ENCODE assay signal across 8 cellular contexts in the genomic region with DNA sequence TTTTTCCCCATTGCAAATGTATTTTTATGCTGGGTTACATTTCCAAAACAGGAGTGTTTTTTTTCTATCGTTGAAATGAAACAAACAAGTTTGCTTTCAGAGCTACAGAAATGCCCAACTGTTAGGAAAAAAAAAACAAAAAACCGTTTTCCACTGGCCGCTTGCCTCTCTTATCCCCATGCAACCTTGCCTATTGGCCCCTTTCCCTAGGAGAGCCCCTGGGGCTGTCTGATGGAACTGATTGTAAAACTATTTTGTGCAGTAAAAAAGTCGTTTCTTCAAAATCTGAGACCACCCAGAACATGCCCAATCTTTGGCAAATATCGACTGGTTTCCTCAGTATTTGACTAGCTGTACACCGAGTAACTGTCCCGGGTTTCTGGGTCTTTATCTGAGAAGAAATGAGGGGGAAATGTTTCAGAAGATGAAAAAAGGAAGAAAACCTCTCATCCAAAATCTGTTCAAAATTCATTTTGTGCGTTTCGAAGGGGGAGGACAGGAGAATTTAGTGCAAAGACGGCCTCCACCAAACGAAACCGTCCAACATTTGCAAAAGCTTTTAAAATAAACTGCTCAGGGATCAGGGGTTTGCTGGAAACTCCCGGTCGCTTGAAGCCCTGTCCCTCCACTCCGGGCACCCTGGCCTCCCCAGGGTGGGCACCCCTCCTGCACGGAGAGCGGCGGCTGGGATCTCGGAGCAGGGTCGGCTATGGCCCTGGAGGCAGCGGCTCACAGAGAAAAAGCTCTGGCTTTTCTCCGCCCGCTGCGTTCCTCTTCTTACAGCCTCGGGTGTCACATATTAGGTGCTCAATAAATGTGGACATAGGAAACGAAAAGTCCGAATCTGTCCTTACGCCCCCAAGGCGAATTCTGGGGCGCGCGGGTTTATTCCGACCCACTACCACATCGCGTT. TPM values are rescaled to one million over a fixed set of nuclear protein-coding genes. Genes with fewer than 3 reads are reported as not detected.
DNase-seq lines count a peak whose midpoint lies in the region; ATAC-seq, FAIRE-seq and TF ChIP-seq lines count a peak whose summit lies in the region.

No MANE protein-coding gene starts in this region.

- H3K4me3 ChIP-seq in astrocyte (ENCODE audit: insufficient read depth, low read depth, low read length) = peak overlapping the region; percentile 49
- peak overlapping the region in 2 of 3 experiments; percentile 35 to 49 for H3K4me3 ChIP-seq in keratinocyte (ENCODE audit: control insufficient read depth in 2 of 3, extremely low read depth in 1 of 3, insufficient read depth in 2 of 3, low read depth in 1 of 3, low read length in 3 of 3)

- no peak for FAIRE-seq in astrocyte (lab: Jason Lieb, UNC)
- FAIRE-seq in keratinocyte (lab: Jason Lieb, UNC) = no peak

- no peak overlapping the region for H3K27ac Mint-ChIP-seq in astrocyte (ENCODE audit: unreplicated experiment)
- H3K27ac Mint-ChIP-seq in stimulated activated naive CD8-positive, alpha-beta T cell treated with anti-CD3 and anti-CD28 coated beads, Interleukin-15, Interleukin-2, amounts not matched to agents 100 ng/mL and 50 ng/mL, for 24 hours = no peak overlapping the region

- H3K9ac ChIP-seq in astrocyte (ENCODE audit: low read length) (no peak overlapping the region), keratinocyte (ENCODE audit: control insufficient read depth, extremely low read depth, insufficient read depth, low read length) (no peak overlapping the region)

- H4K20me1 ChIP-seq in astrocyte (ENCODE audit: insufficient read depth, low read length) (no peaks in the 10 kb centered on the region), keratinocyte (ENCODE audit: control insufficient read depth, extremely low read depth, insufficient read depth, low read length) (no peaks in the 10 kb centered on the region)

- no peaks in the 10 kb centered on the region for H3K36me3 Mint-ChIP-seq in astrocyte (ENCODE audit: low read depth, unreplicated experiment)
- H3K36me3 Mint-ChIP-seq in stimulated activated naive CD8-positive, alpha-beta T cell treated with anti-CD3 and anti-CD28 coated beads, Interleukin-15, Interleukin-2, amounts not matched to agents 100 ng/mL and 50 ng/mL, for 24 hours (ENCODE audit: low read depth) = no peaks in the 10 kb centered on the region

- peak overlapping the region; percentile 81 for H3K4me3 Mint-ChIP-seq in astrocyte (ENCODE audit: unreplicated experiment)
- H3K4me3 Mint-ChIP-seq in stimulated activated naive CD8-positive, alpha-beta T cell treated with anti-CD3 and anti-CD28 coated beads, Interleukin-15, Interleukin-2, amounts not matched to agents 100 ng/mL and 50 ng/mL, for 24 hours = peak overlapping the region; percentile 69

- no peaks in the 10 kb centered on the region for H3K4me1 Mint-ChIP-seq in astrocyte (ENCODE audit: low read depth, unreplicated experiment)
- peaks cover 39% of the 10 kb centered on the region for H3K4me1 Mint-ChIP-seq in stimulated activated naive CD8-positive, alpha-beta T cell treated with anti-CD3 and anti-CD28 coated beads, Interleukin-15, Interleukin-2, amounts not matched to agents 100 ng/mL and 50 ng/mL, for 24 hours (ENCODE audit: low read depth)

- no peaks in the 10 kb centered on the region for H3K36me3 ChIP-seq in astrocyte (ENCODE audit: insufficient read depth, low read length)
- H3K36me3 ChIP-seq in keratinocyte (ENCODE audit: control insufficient read depth in 2 of 2, extremely low read depth in 1 of 2, insufficient read depth in 2 of 2, low read length in 2 of 2) = no peaks in the 10 kb centered on the region

- DNase-seq in astrocyte (ENCODE audit: low read depth) = no peak
- no peak for DNase-seq in keratinocyte (ENCODE audit: low read depth, low spot score)
- DNase-seq in NCI-H2196 (lab: John Stamatoyannopoulos, UW; ENCODE audit: unreplicated experiment) = no peak
- DNase-seq in DMS 273 (lab: John Stamatoyannopoulos, UW; ENCODE audit: unreplicated experiment) = no peak
- no peak for DNase-seq in NCI-H2029 treated with DMSO at 0.1 percent for 48 hours (lab: John Stamatoyannopoulos, UW)

- H3K9me3 Mint-ChIP-seq in astrocyte (ENCODE audit: unreplicated experiment) = no peaks in the 10 kb centered on the region
- H3K9me3 Mint-ChIP-seq in stimulated activated naive CD8-positive, alpha-beta T cell treated with anti-CD3 and anti-CD28 coated beads, Interleukin-15, Interleukin-2, amounts not matched to agents 100 ng/mL and 50 ng/mL, for 24 hours = no peaks in the 10 kb centered on the region

- H3K9me3 ChIP-seq in astrocyte (ENCODE audit: insufficient read depth, low read depth, low read length) = no peaks in the 10 kb centered on the region
- no peaks in the 10 kb centered on the region for H3K9me3 ChIP-seq in keratinocyte (ENCODE audit: control insufficient read depth, low read depth, low read length)

- peaks cover 3% of the 10 kb centered on the region for H3K4me1 ChIP-seq in astrocyte (ENCODE audit: insufficient read depth, low read length)
- no peaks in the 10 kb centered on the region for H3K4me1 ChIP-seq in keratinocyte (ENCODE audit: control insufficient read depth, extremely low read depth, insufficient read depth, low read length)

- no peaks in the 10 kb centered on the region for H3K9me1 ChIP-seq in keratinocyte (ENCODE audit: control insufficient read depth, extremely low read depth, insufficient read depth, low read length)

- ATAC-seq in HG02885 (IDR thresholded peaks at IDR 0.05; ENCODE audit: poor library complexity, unreplicated experiment) (peak; percentile 3), GM21528 (IDR thresholded peaks at IDR 0.05; ENCODE audit: low FRiP score, unreplicated experiment) (no peak)

- TF ChIP-seq CTCF in astrocyte (IDR thresholded peaks at IDR 0.05; ENCODE audit: insufficient read depth, low read depth, low read length) = no peak
- TF ChIP-seq CTCF in keratinocyte (optimal IDR thresholded peaks at IDR 0.05 in 1 of 3, IDR thresholded peaks at IDR 0.05 in 1 of 3, conservative IDR thresholded peaks at IDR 0.05 in 1 of 3; ENCODE audit: extremely low read depth in 1 of 3, insufficient read depth in 2 of 3, low read length in 3 of 3) = no peak

- peaks cover 48% of the 10 kb centered on the region for H3K27me3 Mint-ChIP-seq in astrocyte (ENCODE audit: low read depth, unreplicated experiment)
- H3K27me3 Mint-ChIP-seq in stimulated activated naive CD8-positive, alpha-beta T cell treated with anti-CD3 and anti-CD28 coated beads, Interleukin-15, Interleukin-2, amounts not matched to agents 100 ng/mL and 50 ng/mL, for 24 hours = peaks cover 60% of the 10 kb centered on the region

- dilution Hi-C loops in keratinocyte (cut with MboI; ENCODE audit: extremely low pct_ligation_motif_present, low sequenced_read_pairs) = no loop called here

- H3K27ac ChIP-seq in astrocyte (ENCODE audit: low read depth, low read length) (no peak overlapping the region), keratinocyte (ENCODE audit: control insufficient read depth, insufficient read depth, low read length) (no peak overlapping the region)

- peak overlapping the region; percentile 75 for H2AFZ ChIP-seq in astrocyte (ENCODE audit: low read depth, low read length)
- no peak overlapping the region for H2AFZ ChIP-seq in keratinocyte (ENCODE audit: control insufficient read depth, low read length)

- peaks cover 52% of the 10 kb centered on the region for H3K27me3 ChIP-seq in astrocyte (ENCODE audit: insufficient read depth, low read length)
- H3K27me3 ChIP-seq in keratinocyte (ENCODE audit: control insufficient read depth, extremely low read depth, insufficient read depth, low read length) = peaks cover 74% of the 10 kb centered on the region

- H3K79me2 ChIP-seq in astrocyte (ENCODE audit: insufficient read depth, low read length) (no peaks in the 10 kb centered on the region), keratinocyte (ENCODE audit: control insufficient read depth, insufficient read depth, low read length) (no peaks in the 10 kb centered on the region)

- peak overlapping the region; percentile 85 for H3K4me2 ChIP-seq in astrocyte (ENCODE audit: low read length)
- peak overlapping the region; percentile 37 for H3K4me2 ChIP-seq in keratinocyte (ENCODE audit: control insufficient read depth, extremely low read depth, insufficient read depth, low read depth, low read length)

RNA-seq across cellular contexts. Expression of a gene that starts 1.0 kb away (rescaled TPM):
- total RNA-seq in astrocyte = 1.7 and 2.8 TPM in 2 replicates
- polyA plus RNA-seq in keratinocyte = 0.05 to 0.26 TPM (median 0.13 TPM) in 3 replicates
- polyA plus RNA-seq in keratinocyte (2011; ENCODE audit: low read depth) = 0.86 TPM
- polyA plus RNA-seq in keratinocyte (2011; cell fraction: cytosol; rRNA removed) = 0.04 and 0.09 TPM in 2 replicates
- polyA plus RNA-seq in keratinocyte (2011; cell fraction: nucleus; rRNA removed) = 0.23 and 0.36 TPM in 2 replicates
- 0.15 and 0.75 TPM in 2 replicates for polyA plus RNA-seq in keratinocyte (2012; ENCODE audit: low replicate concordance)
- polyA minus RNA-seq in keratinocyte = 0.33 to 0.54 TPM in 2 of 3 replicates, not detected in the other
- polyA minus RNA-seq in keratinocyte (2011; cell fraction: cytosol; rRNA and poly(A)+ RNA removed) = not detected
- 0.21 TPM in 1 of 2 replicates, not detected in the other for polyA minus RNA-seq in keratinocyte (2011; cell fraction: nucleus; rRNA and poly(A)+ RNA removed)
